ENCODE assay signal across 1 cellular context in the genomic region with DNA sequence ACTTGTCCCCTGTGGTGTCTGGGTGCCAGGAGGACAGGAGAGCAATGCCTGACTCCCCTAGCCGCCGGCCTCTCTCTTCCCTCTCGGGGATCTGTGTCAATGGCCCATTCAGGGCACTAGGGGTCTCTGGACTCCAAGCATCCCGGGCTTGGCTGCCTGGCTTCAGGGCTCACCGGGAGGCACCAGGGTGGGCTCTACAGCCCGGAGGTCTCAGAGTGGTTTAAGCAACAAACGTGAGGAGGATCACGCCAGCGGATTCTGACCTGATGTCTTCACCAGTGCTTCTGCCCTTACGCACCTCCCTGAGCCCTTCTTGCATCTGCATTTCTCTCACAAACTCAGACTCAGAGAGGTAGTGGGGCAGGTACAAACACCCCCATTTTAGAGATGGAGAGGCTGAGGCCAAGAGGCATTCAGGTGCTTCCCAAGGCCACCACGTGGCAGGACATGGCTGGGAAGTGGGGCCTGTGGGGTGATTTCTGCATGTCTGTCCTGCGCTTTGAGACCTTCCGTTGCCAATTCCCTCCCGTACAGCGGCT.
TF ChIP-seq lines count a peak whose summit lies in the region.

No MANE protein-coding gene starts in this region.

TF ChIP-seq in GM23338, 12 proteins besides CTCF, POLR2A, EP300 and RAD21 (continued from another document):
- TF ChIP-seq, protein P1, sequence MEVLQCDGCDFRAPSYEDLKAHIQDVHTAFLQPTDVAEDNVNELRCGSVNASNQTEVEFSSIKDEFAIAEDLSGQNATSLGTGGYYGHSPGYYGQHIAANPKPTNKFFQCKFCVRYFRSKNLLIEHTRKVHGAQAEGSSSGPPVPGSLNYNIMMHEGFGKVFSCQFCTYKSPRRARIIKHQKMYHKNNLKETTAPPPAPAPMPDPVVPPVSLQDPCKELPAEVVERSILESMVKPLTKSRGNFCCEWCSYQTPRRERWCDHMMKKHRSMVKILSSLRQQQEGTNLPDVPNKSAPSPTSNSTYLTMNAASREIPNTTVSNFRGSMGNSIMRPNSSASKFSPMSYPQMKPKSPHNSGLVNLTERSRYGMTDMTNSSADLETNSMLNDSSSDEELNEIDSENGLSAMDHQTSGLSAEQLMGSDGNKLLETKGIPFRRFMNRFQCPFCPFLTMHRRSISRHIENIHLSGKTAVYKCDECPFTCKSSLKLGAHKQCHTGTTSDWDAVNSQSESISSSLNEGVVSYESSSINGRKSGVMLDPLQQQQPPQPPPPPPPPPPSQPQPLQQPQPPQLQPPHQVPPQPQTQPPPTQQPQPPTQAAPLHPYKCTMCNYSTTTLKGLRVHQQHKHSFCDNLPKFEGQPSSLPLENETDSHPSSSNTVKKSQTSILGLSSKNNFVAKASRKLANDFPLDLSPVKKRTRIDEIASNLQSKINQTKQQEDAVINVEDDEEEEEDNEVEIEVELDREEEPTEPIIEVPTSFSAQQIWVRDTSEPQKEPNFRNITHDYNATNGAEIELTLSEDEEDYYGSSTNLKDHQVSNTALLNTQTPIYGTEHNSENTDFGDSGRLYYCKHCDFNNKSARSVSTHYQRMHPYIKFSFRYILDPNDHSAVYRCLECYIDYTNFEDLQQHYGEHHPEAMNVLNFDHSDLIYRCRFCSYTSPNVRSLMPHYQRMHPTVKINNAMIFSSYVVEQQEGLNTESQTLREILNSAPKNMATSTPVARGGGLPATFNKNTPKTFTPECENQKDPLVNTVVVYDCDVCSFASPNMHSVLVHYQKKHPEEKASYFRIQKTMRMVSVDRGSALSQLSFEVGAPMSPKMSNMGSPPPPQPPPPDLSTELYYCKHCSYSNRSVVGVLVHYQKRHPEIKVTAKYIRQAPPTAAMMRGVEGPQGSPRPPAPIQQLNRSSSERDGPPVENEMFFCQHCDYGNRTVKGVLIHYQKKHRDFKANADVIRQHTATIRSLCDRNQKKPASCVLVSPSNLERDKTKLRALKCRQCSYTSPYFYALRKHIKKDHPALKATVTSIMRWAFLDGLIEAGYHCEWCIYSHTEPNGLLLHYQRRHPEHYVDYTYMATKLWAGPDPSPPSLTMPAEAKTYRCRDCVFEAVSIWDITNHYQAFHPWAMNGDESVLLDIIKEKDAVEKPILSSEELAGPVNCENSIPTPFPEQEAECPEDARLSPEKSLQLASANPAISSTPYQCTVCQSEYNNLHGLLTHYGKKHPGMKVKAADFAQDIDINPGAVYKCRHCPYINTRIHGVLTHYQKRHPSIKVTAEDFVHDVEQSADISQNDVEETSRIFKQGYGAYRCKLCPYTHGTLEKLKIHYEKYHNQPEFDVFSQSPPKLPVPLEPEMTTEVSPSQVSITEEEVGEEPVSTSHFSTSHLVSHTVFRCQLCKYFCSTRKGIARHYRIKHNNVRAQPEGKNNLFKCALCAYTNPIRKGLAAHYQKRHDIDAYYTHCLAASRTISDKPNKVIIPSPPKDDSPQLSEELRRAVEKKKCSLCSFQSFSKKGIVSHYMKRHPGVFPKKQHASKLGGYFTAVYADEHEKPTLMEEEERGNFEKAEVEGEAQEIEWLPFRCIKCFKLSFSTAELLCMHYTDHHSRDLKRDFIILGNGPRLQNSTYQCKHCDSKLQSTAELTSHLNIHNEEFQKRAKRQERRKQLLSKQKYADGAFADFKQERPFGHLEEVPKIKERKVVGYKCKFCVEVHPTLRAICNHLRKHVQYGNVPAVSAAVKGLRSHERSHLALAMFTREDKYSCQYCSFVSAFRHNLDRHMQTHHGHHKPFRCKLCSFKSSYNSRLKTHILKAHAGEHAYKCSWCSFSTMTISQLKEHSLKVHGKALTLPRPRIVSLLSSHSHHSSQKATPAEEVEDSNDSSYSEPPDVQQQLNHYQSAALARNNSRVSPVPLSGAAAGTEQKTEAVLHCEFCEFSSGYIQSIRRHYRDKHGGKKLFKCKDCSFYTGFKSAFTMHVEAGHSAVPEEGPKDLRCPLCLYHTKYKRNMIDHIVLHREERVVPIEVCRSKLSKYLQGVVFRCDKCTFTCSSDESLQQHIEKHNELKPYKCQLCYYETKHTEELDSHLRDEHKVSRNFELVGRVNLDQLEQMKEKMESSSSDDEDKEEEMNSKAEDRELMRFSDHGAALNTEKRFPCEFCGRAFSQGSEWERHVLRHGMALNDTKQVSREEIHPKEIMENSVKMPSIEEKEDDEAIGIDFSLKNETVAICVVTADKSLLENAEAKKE (CRISPR knock-in tag; IDR thresholded peaks at IDR 0.05), result no peak
- no peak for TF ChIP-seq CREB1 (CRISPR knock-in tag; IDR thresholded peaks at IDR 0.05; ENCODE audit: low read depth)
- no peak for TF ChIP-seq POLR2AphosphoS5 (IDR thresholded peaks at IDR 0.05; ENCODE audit: low read depth)
- TF ChIP-seq EZH2 (IDR thresholded peaks at IDR 0.05; ENCODE audit: low read depth, unreplicated experiment), result no peak
- TF ChIP-seq, protein P2, sequence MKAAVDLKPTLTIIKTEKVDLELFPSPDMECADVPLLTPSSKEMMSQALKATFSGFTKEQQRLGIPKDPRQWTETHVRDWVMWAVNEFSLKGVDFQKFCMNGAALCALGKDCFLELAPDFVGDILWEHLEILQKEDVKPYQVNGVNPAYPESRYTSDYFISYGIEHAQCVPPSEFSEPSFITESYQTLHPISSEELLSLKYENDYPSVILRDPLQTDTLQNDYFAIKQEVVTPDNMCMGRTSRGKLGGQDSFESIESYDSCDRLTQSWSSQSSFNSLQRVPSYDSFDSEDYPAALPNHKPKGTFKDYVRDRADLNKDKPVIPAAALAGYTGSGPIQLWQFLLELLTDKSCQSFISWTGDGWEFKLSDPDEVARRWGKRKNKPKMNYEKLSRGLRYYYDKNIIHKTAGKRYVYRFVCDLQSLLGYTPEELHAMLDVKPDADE (IDR thresholded peaks at IDR 0.05), result no peak
- no peak for TF ChIP-seq NANOG (IDR thresholded peaks at IDR 0.05; ENCODE audit: borderline replicate concordance)
